Comparison of ENCODE assay signal across 8 cellular contexts in genomic region chr7:98251251-98251843, GRCh38. TPM values are rescaled to one million over a fixed set of nuclear protein-coding genes. Genes with fewer than 3 reads are reported as not detected.
DNase-seq lines count a peak whose midpoint lies in the region; ATAC-seq and TF ChIP-seq lines count a peak whose summit lies in the region.

No MANE protein-coding gene starts in this region.

- peaks cover 17% of the 10 kb centered on the region for H3K4me1 Mint-ChIP-seq in glutamatergic neuron (ENCODE audit: low read depth, unreplicated experiment)

- 19 to 30% (median 24%) methylated on average over 15 of the region's 15 CpGs for WGBS in psoas muscle, 3 donors

- peak overlapping the region; percentile 84 for H3K27ac ChIP-seq in psoas muscle

- H3K4me1 ChIP-seq in NT2/D1 (ENCODE audit: insufficient read depth, insufficient read length) (no peaks in the 10 kb centered on the region), psoas muscle (peaks cover 17% of the 10 kb centered on the region)

- H3K9ac ChIP-seq in NT2/D1 (ENCODE audit: insufficient read length, low read depth): peak overlapping the region; percentile 57

- intact Hi-C loops in psoas muscle (cut with DNase I): loop anchor here in 1 of 2 donors (1.0 kb wide), 1 partner anchor 33 kb away; no protein-coding TSS in a partner anchor

- no peaks in the 10 kb centered on the region for H3K9me3 ChIP-seq in NT2/D1 (ENCODE audit: insufficient read depth, low read length)
- no peaks in the 10 kb centered on the region for H3K9me3 ChIP-seq in psoas muscle

- no peaks in the 10 kb centered on the region for H3K27me3 ChIP-seq in NT2/D1 (ENCODE audit: insufficient read depth, insufficient read length)
- H3K27me3 ChIP-seq in psoas muscle (ENCODE audit: insufficient read depth in 3 of 3, low read length in 2 of 3): no peaks in the 10 kb centered on the region

- H3K4me3 ChIP-seq in NT2/D1 (ENCODE audit: insufficient read length, low read depth) (peak overlapping the region; percentile 81), psoas muscle (peak overlapping the region; percentile 84)

- peaks cover 17% of the 10 kb centered on the region for H3K9me3 Mint-ChIP-seq in glutamatergic neuron (ENCODE audit: unreplicated experiment)

- peaks cover 15% of the 10 kb centered on the region for H3K27me3 Mint-ChIP-seq in glutamatergic neuron (ENCODE audit: unreplicated experiment)

- H3K4me3 Mint-ChIP-seq in glutamatergic neuron (ENCODE audit: unreplicated experiment): peak overlapping the region; percentile 92

- H3K27ac Mint-ChIP-seq in glutamatergic neuron (ENCODE audit: unreplicated experiment): peak overlapping the region; percentile 97

- DNase-seq in activated gamma-delta T cell treated with Interleukin-2 at 50 U/mL for 16 hours: peak; percentile 39
- DNase-seq in activated gamma-delta T cell (lab: John Stamatoyannopoulos, UW): no peak
- DNase-seq in NT2/D1 (ENCODE audit: low read depth, low spot score): no peak
- peak; percentile 34 for DNase-seq in activated effector memory CD4-positive, alpha-beta T cell treated with Interleukin-2 at 50 U/mL for 16 hours
- DNase-seq in glutamatergic neuron: peak; percentile 67
- peak; percentile 52 to 71 for DNase-seq in psoas muscle

- no peaks in the 10 kb centered on the region for H3K36me3 ChIP-seq in NT2/D1 (ENCODE audit: insufficient read depth, insufficient read length, low read length)
- peaks cover 0 to 16% of the 10 kb centered on the region in 2 donors for H3K36me3 ChIP-seq in psoas muscle (ENCODE audit: insufficient read depth in 1 of 2, low read depth in 1 of 2)

- TF ChIP-seq CTCF in glutamatergic neuron (IDR thresholded peaks at IDR 0.05; ENCODE audit: partially characterized antibody, unreplicated experiment) (no peak), psoas muscle (IDR thresholded peaks at IDR 0.05) (no peak)

- ATAC-seq in HG03025 (IDR thresholded peaks at IDR 0.05; ENCODE audit: low FRiP score, unreplicated experiment) (peak; percentile 35), psoas muscle (peak; percentile 22 to 54 (median 48)), HG03097 (IDR thresholded peaks at IDR 0.05; ENCODE audit: low FRiP score, unreplicated experiment) (no peak)

- H3K36me3 Mint-ChIP-seq in glutamatergic neuron (ENCODE audit: unreplicated experiment): no peaks in the 10 kb centered on the region

RNA-seq across cellular contexts. Expression of gene TECPR1, which starts 0.7 kb away (rescaled TPM):
- total RNA-seq in glutamatergic neuron (ENCODE audit: unreplicated experiment): 174 TPM
- total RNA-seq in psoas muscle: 10 to 100 TPM in 3 of 4 donors, 1 to 10 TPM in 1; 10.0 to 23.0 (median 18.6) TPM
- 10 to 100 TPM in 2 of 3 donors, 1 to 10 TPM in 1; 7.0 to 14.5 (median 14.0) TPM for polyA plus RNA-seq in psoas muscle

RNA-seq across cellular contexts. Expression of gene BRI3, which starts 30.1 kb away (rescaled TPM):
- total RNA-seq in glutamatergic neuron (ENCODE audit: unreplicated experiment): 176 TPM
- total RNA-seq in psoas muscle: 100 to 1,000 TPM; 231 to 529 (median 366) TPM
- 100 to 1,000 TPM; 301 to 509 (median 443) TPM for polyA plus RNA-seq in psoas muscle

RNA-seq across cellular contexts. Expression of gene BHLHA15, which starts 40.1 kb away (rescaled TPM):
- total RNA-seq in glutamatergic neuron (ENCODE audit: unreplicated experiment): not detected
- not detected for total RNA-seq in psoas muscle
- polyA plus RNA-seq in psoas muscle: not detected

Comparison
In these comparisons a context has a peak if more than half of its experiments do, and no peak if none do; other contexts are left out.
1. DNase-seq: peak in activated gamma-delta T cell treated with Interleukin-2 at 50 U/mL for 16 hours (single experiment), activated effector memory CD4-positive, alpha-beta T cell treated with Interleukin-2 at 50 U/mL for 16 hours (single experiment), glutamatergic neuron (single experiment) and psoas muscle (2 of 2); none in activated gamma-delta T cell (single experiment) and NT2/D1 (single experiment).